1 cellular context compared by ENCODE assay signal in genomic region chr7:44573464-44574285, GRCh38.
TF ChIP-seq lines count a peak whose summit lies in the region.

TSS of gene DDX56 (minus strand) at chr7:44573908. CDS start at chr7:44573895, 13 bp downstream.

TF ChIP-seq in HepG2, 621 proteins besides CTCF, POLR2A, EP300 and RAD21 (continued from another document and continues in another):
- TF ChIP-seq ATF5 (CRISPR knock-in tag; IDR thresholded peaks at IDR 0.05; ENCODE audit: low read depth) = peak; percentile 96
- TF ChIP-seq SMC3 (IDR thresholded peaks at IDR 0.05; ENCODE audit: low read length) = no peak
- no peak for TF ChIP-seq GABPA (IDR thresholded peaks at IDR 0.05; ENCODE audit: low read depth, low read length)
- peak; percentile 97 for TF ChIP-seq GABPA (CRISPR knock-in tag; IDR thresholded peaks at IDR 0.05; ENCODE audit: low read depth)
- no peak for TF ChIP-seq PAF1 (CRISPR knock-in tag; IDR thresholded peaks at IDR 0.05)
- peak; percentile 65; the same call in 1 of the 2 replicates for TF ChIP-seq ZBED4 (CRISPR knock-in tag; IDR thresholded peaks at IDR 0.05; ENCODE audit: borderline replicate concordance)
- peak; percentile 46; the same call in 1 of the 2 replicates for TF ChIP-seq CREBL2 (CRISPR knock-in tag; IDR thresholded peaks at IDR 0.05; ENCODE audit: borderline replicate concordance)
- TF ChIP-seq CHD4 (IDR thresholded peaks at IDR 0.05; ENCODE audit: borderline replicate concordance, low read length) = no peak
- TF ChIP-seq HOXD1 (CRISPR knock-in tag; IDR thresholded peaks at IDR 0.05) = peak; percentile 92
- TF ChIP-seq SATB2 (CRISPR knock-in tag; IDR thresholded peaks at IDR 0.05) = peak; percentile 97
- peak; percentile 88; the same call in 1 of the 2 replicates for TF ChIP-seq ZZZ3 (CRISPR knock-in tag; IDR thresholded peaks at IDR 0.05; ENCODE audit: borderline replicate concordance)
- TF ChIP-seq ARID5B (CRISPR knock-in tag; IDR thresholded peaks at IDR 0.05) = peak; percentile 55
- TF ChIP-seq KMT2B (CRISPR knock-in tag; IDR thresholded peaks at IDR 0.05) = peak; percentile 93
- TF ChIP-seq RFX5 (IDR thresholded peaks at IDR 0.05; ENCODE audit: low read depth, low read length) = peak; percentile 71
- peak; percentile 56; the same call in 1 of the 2 replicates for TF ChIP-seq KDM4B (CRISPR knock-in tag; IDR thresholded peaks at IDR 0.05)
- peak; percentile 97 for TF ChIP-seq SPEN (CRISPR knock-in tag; IDR thresholded peaks at IDR 0.05; ENCODE audit: low read depth)
- TF ChIP-seq KLF16 (CRISPR knock-in tag; IDR thresholded peaks at IDR 0.05) = peak in 1 of 2 experiments; percentile 91; a peak in 2 of 4 replicates
- TF ChIP-seq ZNF773 (CRISPR knock-in tag; IDR thresholded peaks at IDR 0.05; ENCODE audit: borderline replicate concordance) = peak; percentile 78; the same call in 1 of the 2 replicates
- no peak for TF ChIP-seq ZNF292 (CRISPR knock-in tag; IDR thresholded peaks at IDR 0.05; ENCODE audit: borderline replicate concordance, low read depth)
- no peak; the same call in 1 of the 2 replicates for TF ChIP-seq MLXIP (CRISPR knock-in tag; IDR thresholded peaks at IDR 0.05; ENCODE audit: borderline replicate concordance)
- no peak for TF ChIP-seq CEBPG (CRISPR knock-in tag; IDR thresholded peaks at IDR 0.05)
- TF ChIP-seq NFE2L2 (IDR thresholded peaks at IDR 0.05; ENCODE audit: low read length) = no peak
- peak; percentile 69 for TF ChIP-seq ZNF777 (CRISPR knock-in tag; IDR thresholded peaks at IDR 0.05)
- TF ChIP-seq THAP7 (CRISPR knock-in tag; IDR thresholded peaks at IDR 0.05) = peak; percentile 61; the same call in 1 of the 2 replicates
- TF ChIP-seq ZNF713 (CRISPR knock-in tag; IDR thresholded peaks at IDR 0.05) = no peak
- TF ChIP-seq ZNF879 (CRISPR knock-in tag; IDR thresholded peaks at IDR 0.05) = 0 out of 2 replicates have a peak, but pooled peaks have one; percentile 59
- peak; percentile 98 for TF ChIP-seq ELF1 (CRISPR knock-in tag; IDR thresholded peaks at IDR 0.05)
- no peak for TF ChIP-seq JUND (CRISPR knock-in tag; IDR thresholded peaks at IDR 0.05)
- TF ChIP-seq PLRG1 (conservative IDR thresholded peaks at IDR 0.05) = no peak
- TF ChIP-seq TOE1 (CRISPR knock-in tag; IDR thresholded peaks at IDR 0.05) = peak; percentile 79; the same call in 1 of the 2 replicates
- TF ChIP-seq TOPORS (CRISPR knock-in tag; IDR thresholded peaks at IDR 0.05) = peak; percentile 89
- peak; percentile 76; the same call in 1 of the 2 replicates for TF ChIP-seq ATF2 (CRISPR knock-in tag; IDR thresholded peaks at IDR 0.05)
- no peak for TF ChIP-seq THYN1 (CRISPR knock-in tag; IDR thresholded peaks at IDR 0.05; ENCODE audit: borderline replicate concordance, low read depth)
- peak; percentile 65 for TF ChIP-seq TGIF2 (CRISPR knock-in tag; IDR thresholded peaks at IDR 0.05)
- TF ChIP-seq ZNF878 (CRISPR knock-in tag; IDR thresholded peaks at IDR 0.05) = peak; percentile 88
- TF ChIP-seq ZNF260 (CRISPR knock-in tag; IDR thresholded peaks at IDR 0.05; ENCODE audit: borderline replicate concordance, low read depth) = no peak
- TF ChIP-seq YY1 (IDR thresholded peaks at IDR 0.05; ENCODE audit: insufficient read depth, insufficient replicate concordance, low read depth, low read length) = peak; percentile 91
- TF ChIP-seq ZNF737 (CRISPR knock-in tag; IDR thresholded peaks at IDR 0.05; ENCODE audit: borderline replicate concordance) = peak; percentile 2; the same call in 1 of the 2 replicates
- TF ChIP-seq CSRNP2 (CRISPR knock-in tag; conservative IDR thresholded peaks at IDR 0.05; ENCODE audit: low read depth) = no peak
- TF ChIP-seq SMARCC2 (IDR thresholded peaks at IDR 0.05) = no peak
- 0 out of 2 replicates have a peak, but pooled peaks have one; percentile 59 for TF ChIP-seq PRDM10 (CRISPR knock-in tag; IDR thresholded peaks at IDR 0.05; ENCODE audit: low read depth)
- TF ChIP-seq SP2 (CRISPR knock-in tag; IDR thresholded peaks at IDR 0.05) = peak; percentile 76
- TF ChIP-seq RNF2 (conservative IDR thresholded peaks at IDR 0.05; ENCODE audit: low read depth) = peak; percentile 98
- TF ChIP-seq FOSL2 (CRISPR knock-in tag; IDR thresholded peaks at IDR 0.05) = peak; percentile 57
- no peak for TF ChIP-seq MBNL3 (CRISPR knock-in tag; conservative IDR thresholded peaks at IDR 0.05)
